15 cellular contexts compared by ENCODE assay signal in the genomic region with DNA sequence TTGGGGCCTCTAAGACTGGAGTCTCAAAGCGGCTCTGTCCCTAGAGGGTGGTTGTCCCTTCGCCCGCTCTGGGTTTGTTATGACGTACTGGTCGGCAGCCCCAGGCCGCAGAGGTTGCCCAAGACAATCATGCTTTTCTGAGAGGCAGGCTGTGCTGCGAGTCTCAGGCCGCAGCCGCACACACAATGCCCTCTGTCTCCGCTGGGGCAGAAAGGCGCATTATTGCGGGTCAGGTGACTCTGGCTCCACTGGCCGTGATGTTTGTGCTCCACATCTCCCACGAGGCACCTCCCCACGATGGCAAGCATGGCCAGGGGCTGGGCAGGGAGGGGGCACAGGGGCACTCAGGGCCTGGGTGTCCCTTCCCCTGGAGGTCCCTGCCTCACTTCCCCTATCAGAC. TPM values are rescaled to one million over a fixed set of nuclear protein-coding genes. Genes with fewer than 3 reads are reported as not detected.
DNase-seq lines count a peak whose midpoint lies in the region; TF ChIP-seq lines count a peak whose summit lies in the region.
"Had no signal": no experiment of that assay in that cellular context is flagged by ENCODE, and none has a peak within 500 bp of the region (broad histone marks: within the 10 kb centered on the region; RNA-seq: fewer than 3 reads in every experiment).

No MANE protein-coding gene starts in this region.

- H3K27ac ChIP-seq in RWPE1 (peak overlapping the region; percentile 98), dorsolateral prefrontal cortex (peak overlapping the region; percentile 79 to 99 (median 96)), stomach smooth muscle (ENCODE audit: low read length) (peak overlapping the region; percentile 84), PC-9 (no peak overlapping the region)
- no peak overlapping the region for H3K27ac ChIP-seq in effector memory CD4-positive, alpha-beta T cell (ENCODE audit: insufficient read depth, low read length, poor library complexity, severe bottlenecking)
- H3K27ac ChIP-seq: BLaER1 had no signal

- H3K4me1 ChIP-seq in stomach smooth muscle (ENCODE audit: control insufficient read depth, insufficient read depth, low read length) (peaks cover 33% of the 10 kb centered on the region), PC-9 (replicated peaks; ENCODE audit: insufficient read depth) (peaks cover 9% of the 10 kb centered on the region; the same call in 1 of the 2 replicates)
- H3K4me1 ChIP-seq in effector memory CD4-positive, alpha-beta T cell (ENCODE audit: control insufficient read depth, insufficient read depth, low read length, poor library complexity, severe bottlenecking), result peaks cover 3% of the 10 kb centered on the region

- H3F3A ChIP-seq in PC-9 (ENCODE audit: insufficient read depth, low read depth), result peaks cover 7% of the 10 kb centered on the region; the same call in 1 of the 2 replicates

- H3K9ac ChIP-seq in stomach smooth muscle (ENCODE audit: low read length in 2 of 2), result no peak overlapping the region
- H3K9ac ChIP-seq: BLaER1 had no signal

- no peaks in the 10 kb centered on the region for H3K79me2 ChIP-seq in PC-9 (ENCODE audit: low read depth)

- H3K4me2 ChIP-seq in PC-9, result no peak overlapping the region
- H3K4me2 ChIP-seq: BLaER1 had no signal

- H2AFZ ChIP-seq in PC-9, result no peak overlapping the region

- no TSS peak for BruUV-seq in PC-9 (replicated peaks; lab: Mats Ljungman, UMichigan)

- H3K27me3 ChIP-seq in dorsolateral prefrontal cortex, result no peaks in the 10 kb centered on the region
- H3K27me3 ChIP-seq in stomach smooth muscle (ENCODE audit: control insufficient read depth in 1 of 2, insufficient read depth in 2 of 2, low read length in 2 of 2), result no peaks in the 10 kb centered on the region
- no peaks in the 10 kb centered on the region for H3K27me3 ChIP-seq in PC-9 (ENCODE audit: insufficient read depth, low read depth)
- H3K27me3 ChIP-seq in effector memory CD4-positive, alpha-beta T cell (replicated peaks; ENCODE audit: control insufficient read depth, insufficient read depth, low read length, poor library complexity, severe bottlenecking), result no peaks in the 10 kb centered on the region
- H3K27me3 ChIP-seq: BLaER1 had no signal

- CTCF ChIA-PET in RWPE1 (lab: Yijun Ruan, JAX) (interaction anchor here (1.4 kb wide), 1 partner anchor 63 kb away, joined by 4 read pairs; no protein-coding TSS in a partner anchor), PC-9 (lab: Charles Lee) (no interaction called here)

- no peaks in the 10 kb centered on the region for H3K36me3 ChIP-seq in stomach smooth muscle (ENCODE audit: control insufficient read depth in 2 of 2, insufficient read depth in 2 of 2, low read length in 2 of 2)
- no peaks in the 10 kb centered on the region for H3K36me3 ChIP-seq in PC-9 (ENCODE audit: low read depth)
- H3K36me3 ChIP-seq in effector memory CD4-positive, alpha-beta T cell (ENCODE audit: control insufficient read depth, insufficient read depth, low read length), result no peaks in the 10 kb centered on the region
- H3K36me3 ChIP-seq: BLaER1 had no signal

- TF ChIP-seq CTCF in RWPE1 (conservative IDR thresholded peaks at IDR 0.05; ENCODE audit: low read depth), result no peak
- TF ChIP-seq CTCF in dorsolateral prefrontal cortex (IDR thresholded peaks at IDR 0.05 in 54 of 56, conservative IDR thresholded peaks at IDR 0.05 in 2 of 56; ENCODE audit: low read depth in 1 of 56, partially characterized antibody in 56 of 56), result peak in 28 of 56 donors; percentile 11 to 47 (median 22)
- TF ChIP-seq CTCF in PC-9 (conservative IDR thresholded peaks at IDR 0.05), result no peak

- POLR2A ChIA-PET in RWPE1 (lab: Yijun Ruan, JAX; ENCODE audit: low non-redundant PET) (interaction anchor here (0.9 kb wide), 1 partner anchor 10 kb away, joined by 3 read pairs; no protein-coding TSS in a partner anchor), PC-9 (lab: Charles Lee; ENCODE audit: unreplicated experiment) (no interaction called here)

- DNase-seq in RWPE1 (ENCODE audit: low spot score), result no peak
- DNase-seq in dorsolateral prefrontal cortex, result peak; percentile 26 to 95 (median 91)
- peak; percentile 93 for DNase-seq in midbrain (lab: John Stamatoyannopoulos, UW)
- DNase-seq in activated naive CD4-positive, alpha-beta T cell treated with anti-CD3 and anti-CD28 coated beads, Interleukin-2, amount 50 U/mL, for 16 hours, result no peak
- DNase-seq in PC-9, result no peak
- no peak for DNase-seq in effector memory CD4-positive, alpha-beta T cell
- no peak for DNase-seq in NCI-H2107 treated with DMSO at 0.1 percent for 48 hours (lab: John Stamatoyannopoulos, UW; ENCODE audit: unreplicated experiment)
- DNase-seq: activated CD4-positive, alpha-beta T cell treated with anti-CD3 and anti-CD28 coated beads, Interleukin-2, amount 10 ng/mL, durations not matched to agents 7 days and 5 days; central memory CD4-positive, alpha-beta T cell; EL; erythroblast; naive B cell; stimulated activated CD8-positive, alpha-beta memory T cell treated with anti-CD3 and anti-CD28 coated beads, Interleukin-4, amount 100 ng/mL, for 48 hours had no signal

- H4K20me1 ChIP-seq in PC-9 (ENCODE audit: insufficient read depth), result no peaks in the 10 kb centered on the region
- H4K20me1 ChIP-seq: BLaER1 had no signal

- H3K9me2 ChIP-seq in PC-9 (ENCODE audit: insufficient read depth), result no peaks in the 10 kb centered on the region

- intact Hi-C loops in dorsolateral prefrontal cortex (cut with DNase I), result loop anchor here (1.0 to 5.0 kb wide), 2 partner anchors 21 to 34 kb away; a partner anchor contains a TSS
- intact Hi-C loops in PC-9 (cut with micrococcal nuclease; ENCODE audit: unreplicated experiment), result no loop called here

- no peaks in the 10 kb centered on the region for H3K9me3 ChIP-seq in stomach smooth muscle (ENCODE audit: control insufficient read depth in 2 of 2, low read length in 2 of 2)
- H3K9me3 ChIP-seq in PC-9 (ENCODE audit: insufficient read depth, low read depth), result no peaks in the 10 kb centered on the region
- H3K9me3 ChIP-seq in effector memory CD4-positive, alpha-beta T cell (ENCODE audit: control insufficient read depth, low read length), result no peaks in the 10 kb centered on the region
- H3K9me3 ChIP-seq: BLaER1 had no signal

- peak overlapping the region in 21 of 59 donors; percentile 6 to 50 (median 29) for H3K4me3 ChIP-seq in dorsolateral prefrontal cortex
- H3K4me3 ChIP-seq in stomach smooth muscle (ENCODE audit: low read length in 2 of 2), result no peak overlapping the region
- no peak overlapping the region for H3K4me3 ChIP-seq in PC-9
- H3K4me3 ChIP-seq in effector memory CD4-positive, alpha-beta T cell (ENCODE audit: insufficient read depth, low read depth, low read length, poor library complexity, severe bottlenecking), result no peak overlapping the region
- H3K4me3 ChIP-seq: BLaER1 had no signal

RNA-seq across cellular contexts. Expression of a gene that starts 21.0 kb away (rescaled TPM):
- total RNA-seq in dorsolateral prefrontal cortex, result 100 to 1,000 TPM in 43 of 120 experiments, 10 to 100 TPM in 77; 27.1 to 361 (median 85.0) TPM
- 59.3 and 61.7 TPM in 2 replicates for total RNA-seq in PC-9 (2021)

Comparison
In these comparisons a context has a peak if more than half of its experiments do, and no peak if none do; other contexts are left out.
1. DNase-seq: peak in dorsolateral prefrontal cortex (10 of 10) and midbrain (single experiment); none in RWPE1 (single experiment), activated naive CD4-positive, alpha-beta T cell treated with anti-CD3 and anti-CD28 coated beads, Interleukin-2, amount 50 U/mL, for 16 hours (single experiment), PC-9 (0 of 2), effector memory CD4-positive, alpha-beta T cell (0 of 3) and NCI-H2107 treated with DMSO at 0.1 percent for 48 hours (single experiment).
2. H3K27ac ChIP-seq: peak in RWPE1 (single experiment), dorsolateral prefrontal cortex (59 of 59) and stomach smooth muscle (single experiment); none in PC-9 (single experiment) and effector memory CD4-positive, alpha-beta T cell (single experiment).